Comparison of ENCODE assay signal across 2 cellular contexts in the genomic region with DNA sequence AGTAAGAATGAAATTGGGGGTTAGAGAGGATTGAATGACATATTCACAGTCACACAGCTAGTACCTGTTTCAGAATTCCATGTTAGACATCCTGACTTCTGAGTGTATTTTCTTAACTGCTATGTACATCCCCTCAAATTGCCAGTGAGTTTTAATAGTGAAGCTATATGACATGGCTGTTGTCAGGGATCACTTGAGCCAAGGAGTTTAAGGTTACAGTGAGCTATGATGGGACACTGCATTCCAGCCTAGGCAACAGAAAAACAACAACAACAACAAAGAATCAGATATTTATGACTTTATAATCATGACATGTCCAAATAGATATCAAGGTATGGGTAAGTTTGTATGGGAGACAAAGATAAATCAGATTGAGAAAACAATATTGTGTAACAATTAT.
A peak's percentile ranks its signal among the peaks of the same experiment; 100 is the strongest.
TF ChIP-seq lines count a peak whose summit lies in the region.

No MANE protein-coding gene starts in this region.

TF ChIP-seq in HepG2, 621 proteins besides CTCF, POLR2A, EP300 and RAD21:
- TF ChIP-seq TBL1XR1 (IDR thresholded peaks at IDR 0.05; ENCODE audit: borderline replicate concordance, low read length, partially characterized antibody) (no peak), CEBPB (IDR thresholded peaks at IDR 0.05; ENCODE audit: borderline replicate concordance, low read depth, low read length) (0 out of 2 replicates have a peak, but pooled peaks have one; percentile 27)

TF ChIP-seq in GM12878, 131 proteins besides CTCF, POLR2A, EP300 and RAD21:
- TF ChIP-seq ESRRA (IDR thresholded peaks at IDR 0.05; ENCODE audit: low read length) (no peak), WRNIP1 (IDR thresholded peaks at IDR 0.05; ENCODE audit: borderline replicate concordance, low read depth, low read length) (no peak), CHD2 (IDR thresholded peaks at IDR 0.05; ENCODE audit: borderline replicate concordance, low read depth, low read length) (no peak), TBL1XR1 (IDR thresholded peaks at IDR 0.05; ENCODE audit: low read depth, low read length) (no peak), CBFB (IDR thresholded peaks at IDR 0.05; ENCODE audit: low read depth) (no peak), POLR2AphosphoS5 (IDR thresholded peaks at IDR 0.05; ENCODE audit: low read length) (no peak), BHLHE40 (IDR thresholded peaks at IDR 0.05; ENCODE audit: borderline replicate concordance in 1 of 2, low read depth in 2 of 2, low read length in 1 of 2) (no peak)
- TF ChIP-seq, protein P1, sequence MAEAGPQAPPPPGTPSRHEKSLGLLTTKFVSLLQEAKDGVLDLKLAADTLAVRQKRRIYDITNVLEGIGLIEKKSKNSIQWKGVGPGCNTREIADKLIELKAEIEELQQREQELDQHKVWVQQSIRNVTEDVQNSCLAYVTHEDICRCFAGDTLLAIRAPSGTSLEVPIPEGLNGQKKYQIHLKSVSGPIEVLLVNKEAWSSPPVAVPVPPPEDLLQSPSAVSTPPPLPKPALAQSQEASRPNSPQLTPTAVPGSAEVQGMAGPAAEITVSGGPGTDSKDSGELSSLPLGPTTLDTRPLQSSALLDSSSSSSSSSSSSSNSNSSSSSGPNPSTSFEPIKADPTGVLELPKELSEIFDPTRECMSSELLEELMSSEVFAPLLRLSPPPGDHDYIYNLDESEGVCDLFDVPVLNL (IDR thresholded peaks at IDR 0.05; ENCODE audit: low read depth, low read length), result no peak
- TF ChIP-seq, protein P2, sequence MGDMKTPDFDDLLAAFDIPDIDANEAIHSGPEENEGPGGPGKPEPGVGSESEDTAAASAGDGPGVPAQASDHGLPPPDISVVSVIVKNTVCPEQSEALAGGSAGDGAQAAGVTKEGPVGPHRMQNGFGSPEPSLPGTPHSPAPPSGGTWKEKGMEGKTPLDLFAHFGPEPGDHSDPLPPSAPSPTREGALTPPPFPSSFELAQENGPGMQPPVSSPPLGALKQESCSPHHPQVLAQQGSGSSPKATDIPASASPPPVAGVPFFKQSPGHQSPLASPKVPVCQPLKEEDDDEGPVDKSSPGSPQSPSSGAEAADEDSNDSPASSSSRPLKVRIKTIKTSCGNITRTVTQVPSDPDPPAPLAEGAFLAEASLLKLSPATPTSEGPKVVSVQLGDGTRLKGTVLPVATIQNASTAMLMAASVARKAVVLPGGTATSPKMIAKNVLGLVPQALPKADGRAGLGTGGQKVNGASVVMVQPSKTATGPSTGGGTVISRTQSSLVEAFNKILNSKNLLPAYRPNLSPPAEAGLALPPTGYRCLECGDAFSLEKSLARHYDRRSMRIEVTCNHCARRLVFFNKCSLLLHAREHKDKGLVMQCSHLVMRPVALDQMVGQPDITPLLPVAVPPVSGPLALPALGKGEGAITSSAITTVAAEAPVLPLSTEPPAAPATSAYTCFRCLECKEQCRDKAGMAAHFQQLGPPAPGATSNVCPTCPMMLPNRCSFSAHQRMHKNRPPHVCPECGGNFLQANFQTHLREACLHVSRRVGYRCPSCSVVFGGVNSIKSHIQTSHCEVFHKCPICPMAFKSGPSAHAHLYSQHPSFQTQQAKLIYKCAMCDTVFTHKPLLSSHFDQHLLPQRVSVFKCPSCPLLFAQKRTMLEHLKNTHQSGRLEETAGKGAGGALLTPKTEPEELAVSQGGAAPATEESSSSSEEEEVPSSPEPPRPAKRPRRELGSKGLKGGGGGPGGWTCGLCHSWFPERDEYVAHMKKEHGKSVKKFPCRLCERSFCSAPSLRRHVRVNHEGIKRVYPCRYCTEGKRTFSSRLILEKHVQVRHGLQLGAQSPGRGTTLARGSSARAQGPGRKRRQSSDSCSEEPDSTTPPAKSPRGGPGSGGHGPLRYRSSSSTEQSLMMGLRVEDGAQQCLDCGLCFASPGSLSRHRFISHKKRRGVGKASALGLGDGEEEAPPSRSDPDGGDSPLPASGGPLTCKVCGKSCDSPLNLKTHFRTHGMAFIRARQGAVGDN (IDR thresholded peaks at IDR 0.05), result no peak
